In genomic region chr10:4316166-4316810, GRCh38 we compare ENCODE assay signal across 13 cellular contexts.
A peak's percentile ranks its signal among the peaks of the same experiment; 100 is the strongest.
DNase-seq lines count a peak whose midpoint lies in the region; ATAC-seq and TF ChIP-seq lines count a peak whose summit lies in the region.
"Had no signal": no experiment of that assay in that cellular context is flagged by ENCODE, and none has a peak within 500 bp of the region (broad histone marks: within the 10 kb centered on the region; RNA-seq: fewer than 3 reads in every experiment).

No MANE protein-coding gene starts in this region.

- no peak overlapping the region for H3K27ac Mint-ChIP-seq in activated CD4-positive, alpha-beta T cell treated with anti-CD3 and anti-CD28 coated beads, Interleukin-2, amount 10 ng/mL, durations not matched to agents 7 days and 5 days
- H3K27ac Mint-ChIP-seq: activated CD8-positive, alpha-beta T cell treated with anti-CD3 and anti-CD28 coated beads for 36 hours; stimulated activated naive CD8-positive, alpha-beta T cell treated with anti-CD3 and anti-CD28 coated beads, Interleukin-15, Interleukin-2, amounts not matched to agents 100 ng/mL and 50 ng/mL, for 24 hours had no signal

- H3K27ac ChIP-seq in aorta (ENCODE audit: low read depth in 1 of 2, low read length in 2 of 2), result no peak overlapping the region
- H3K27ac ChIP-seq: 22Rv1 had no signal

- H3K9me3 ChIP-seq in aorta (ENCODE audit: control insufficient read depth, low read length), result no peaks in the 10 kb centered on the region
- H3K9me3 ChIP-seq: gastroesophageal sphincter had no signal

- peak; percentile 12 for TF ChIP-seq CTCF in epithelial cell of esophagus (IDR thresholded peaks at IDR 0.05; ENCODE audit: insufficient read depth, low read depth, low read length, missing control alignments)

- peaks cover 2% of the 10 kb centered on the region for H3K27me3 Mint-ChIP-seq in activated CD4-positive, alpha-beta T cell treated with anti-CD3 and anti-CD28 coated beads, Interleukin-2, amount 10 ng/mL, durations not matched to agents 7 days and 5 days

- POLR2A ChIA-PET in activated CD4-positive, alpha-beta T cell treated with anti-CD3 and anti-CD28 coated beads, Interleukin-2, amount 10 ng/mL, durations not matched to agents 7 days and 5 days (lab: Charles Lee), result no interaction called here

- no peak overlapping the region for H3K4me3 Mint-ChIP-seq in activated CD4-positive, alpha-beta T cell treated with anti-CD3 and anti-CD28 coated beads, Interleukin-2, amount 10 ng/mL, durations not matched to agents 7 days and 5 days
- H3K4me3 Mint-ChIP-seq: activated CD8-positive, alpha-beta T cell treated with anti-CD3 and anti-CD28 coated beads for 36 hours; stimulated activated naive CD8-positive, alpha-beta T cell treated with anti-CD3 and anti-CD28 coated beads, Interleukin-15, Interleukin-2, amounts not matched to agents 100 ng/mL and 50 ng/mL, for 24 hours had no signal

- no peaks in the 10 kb centered on the region for H3K4me1 ChIP-seq in aorta (ENCODE audit: control insufficient read depth in 1 of 2, insufficient read depth in 2 of 2, low read length in 2 of 2)

- H3K27me3 ChIP-seq in aorta (ENCODE audit: control insufficient read depth in 1 of 2, insufficient read depth in 2 of 2, low read length in 1 of 2), result no peaks in the 10 kb centered on the region
- H3K27me3 ChIP-seq: gastroesophageal sphincter had no signal

- no peaks in the 10 kb centered on the region for H3K9me3 Mint-ChIP-seq in activated CD4-positive, alpha-beta T cell treated with anti-CD3 and anti-CD28 coated beads, Interleukin-2, amount 10 ng/mL, durations not matched to agents 7 days and 5 days
- H3K9me3 Mint-ChIP-seq: activated CD8-positive, alpha-beta T cell treated with anti-CD3 and anti-CD28 coated beads for 36 hours; stimulated activated naive CD8-positive, alpha-beta T cell treated with anti-CD3 and anti-CD28 coated beads, Interleukin-15, Interleukin-2, amounts not matched to agents 100 ng/mL and 50 ng/mL, for 24 hours had no signal

- no peaks in the 10 kb centered on the region for H3K4me1 Mint-ChIP-seq in activated CD4-positive, alpha-beta T cell treated with anti-CD3 and anti-CD28 coated beads, Interleukin-2, amount 10 ng/mL, durations not matched to agents 7 days and 5 days

- ATAC-seq in aorta (ENCODE audit: low FRiP score) (peak; percentile 70), GM21381 (IDR thresholded peaks at IDR 0.05; ENCODE audit: unreplicated experiment) (no peak)
- ATAC-seq: activated CD8-positive, alpha-beta T cell treated with anti-CD3 and anti-CD28 coated beads for 36 hours; gastroesophageal sphincter had no signal

- DNase-seq in NCI-H2227 treated with DMSO at 0.1 percent for 48 hours (lab: John Stamatoyannopoulos, UW), result peak; percentile 45
- no peak for DNase-seq in NCI-H2227 (lab: John Stamatoyannopoulos, UW; ENCODE audit: unreplicated experiment)
- peak; percentile 29 for DNase-seq in epithelial cell of esophagus (ENCODE audit: low read depth)
- DNase-seq in midbrain (lab: John Stamatoyannopoulos, UW), result peak; percentile 18
- DNase-seq in aorta, result peak; percentile 68 to 76
- no peak for DNase-seq in activated CD4-positive, alpha-beta T cell treated with anti-CD3 and anti-CD28 coated beads, Interleukin-2, amount 10 ng/mL, durations not matched to agents 7 days and 5 days
- DNase-seq in hepatic stellate cell (ENCODE audit: low spot score), result no peak
- DNase-seq: activated CD8-positive, alpha-beta T cell treated with anti-CD3 and anti-CD28 coated beads for 36 hours; NCI-H226 had no signal

- no peak overlapping the region for H3K4me3 ChIP-seq in epithelial cell of esophagus (ENCODE audit: low read length)
- H3K4me3 ChIP-seq in aorta (ENCODE audit: low read length in 2 of 2), result no peak overlapping the region
- H3K4me3 ChIP-seq: gastroesophageal sphincter had no signal

- intact Hi-C loops in aorta (cut with DNase I), result no loop called here

- WGBS in aorta, 2 donors, result 62 to 66% methylated on average over 13 of the region's 13 CpGs

- no peaks in the 10 kb centered on the region for H3K36me3 ChIP-seq in aorta (ENCODE audit: control insufficient read depth in 1 of 2, insufficient read depth in 2 of 2, low read length in 1 of 2)
- H3K36me3 ChIP-seq: gastroesophageal sphincter had no signal

- H3K36me3 Mint-ChIP-seq in activated CD4-positive, alpha-beta T cell treated with anti-CD3 and anti-CD28 coated beads, Interleukin-2, amount 10 ng/mL, durations not matched to agents 7 days and 5 days (ENCODE audit: low read depth), result no peaks in the 10 kb centered on the region

- CTCF ChIA-PET in activated CD4-positive, alpha-beta T cell treated with anti-CD3 and anti-CD28 coated beads, Interleukin-2, amount 10 ng/mL, durations not matched to agents 7 days and 5 days (lab: Charles Lee), result no interaction called here

Comparison
In these comparisons a context has a peak if more than half of its experiments do, and no peak if none do; other contexts are left out.
1. DNase-seq: peak in NCI-H2227 treated with DMSO at 0.1 percent for 48 hours (single experiment), epithelial cell of esophagus (single experiment), midbrain (single experiment) and aorta (2 of 2); none in NCI-H2227 (single experiment), activated CD4-positive, alpha-beta T cell treated with anti-CD3 and anti-CD28 coated beads, Interleukin-2, amount 10 ng/mL, durations not matched to agents 7 days and 5 days (single experiment) and hepatic stellate cell (single experiment).